Comparison of ENCODE assay signal across 8 cellular contexts in the genomic region with DNA sequence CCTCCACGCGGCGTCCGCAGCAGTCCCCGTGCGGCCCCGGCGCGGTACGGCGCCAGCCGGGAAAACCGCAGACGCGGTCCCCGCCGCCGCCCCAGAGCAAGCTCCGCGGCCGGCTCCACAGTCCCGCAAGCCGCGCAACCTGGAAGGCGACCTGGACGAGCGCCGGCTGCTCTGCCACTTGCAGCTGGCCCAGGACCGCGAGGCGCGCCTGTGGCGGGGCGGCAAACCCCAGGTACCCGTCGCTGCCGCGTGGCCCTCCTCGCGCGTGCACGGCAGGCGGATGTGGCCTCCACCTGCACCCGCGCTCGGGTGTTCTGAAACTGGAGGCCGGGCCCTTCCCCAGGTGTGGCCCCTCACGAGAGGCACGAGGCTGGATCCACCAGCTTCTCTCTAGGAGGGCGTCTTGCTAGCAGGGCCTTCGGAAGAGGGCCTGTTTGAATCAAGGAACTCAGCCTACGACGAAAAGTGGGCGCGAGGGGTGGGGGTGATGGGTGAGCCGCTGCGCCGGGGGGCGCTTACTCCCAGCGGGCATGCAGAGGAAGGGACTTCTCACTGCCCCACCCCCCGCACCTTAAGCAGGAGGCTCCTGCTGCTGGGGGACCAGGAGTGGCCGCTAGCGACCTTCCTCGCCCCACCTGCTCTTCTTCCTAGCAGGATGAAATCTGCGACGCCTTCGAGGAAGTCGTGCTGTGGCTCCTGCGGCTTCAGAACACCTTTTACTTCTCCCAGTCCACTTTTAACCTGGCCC.
DNase-seq lines count a peak whose midpoint lies in the region; ATAC-seq and TF ChIP-seq lines count a peak whose summit lies in the region.

No MANE protein-coding gene starts in this region.

- no peaks in the 10 kb centered on the region for H3K9me3 ChIP-seq in effector memory CD4-positive, alpha-beta T cell (ENCODE audit: control insufficient read depth, low read length)

- peaks cover 9% of the 10 kb centered on the region for H3K36me3 ChIP-seq in effector memory CD4-positive, alpha-beta T cell (ENCODE audit: control insufficient read depth, insufficient read depth, low read length)
- H3K36me3 ChIP-seq in rectal smooth muscle tissue (ENCODE audit: control insufficient read depth, insufficient read depth, low read length), result no peaks in the 10 kb centered on the region

- ATAC-seq in GM21447 (IDR thresholded peaks at IDR 0.05; ENCODE audit: unreplicated experiment), result no peak

- H3K27ac ChIP-seq in effector memory CD4-positive, alpha-beta T cell (ENCODE audit: insufficient read depth, low read length, poor library complexity, severe bottlenecking), result peak overlapping the region; percentile 73
- no peak overlapping the region for H3K27ac ChIP-seq in rectal smooth muscle tissue (ENCODE audit: low read depth, low read length)

- H3K4me1 ChIP-seq in effector memory CD4-positive, alpha-beta T cell (ENCODE audit: control insufficient read depth, insufficient read depth, low read length, poor library complexity, severe bottlenecking), result peaks cover 7% of the 10 kb centered on the region
- H3K4me1 ChIP-seq in rectal smooth muscle tissue (ENCODE audit: control insufficient read depth, insufficient read depth, low read length), result no peaks in the 10 kb centered on the region

- TF ChIP-seq CTCF in GM12864 (IDR thresholded peaks at IDR 0.05; ENCODE audit: low read depth, low read length, missing control alignments) (no peak), foreskin fibroblast (IDR thresholded peaks at IDR 0.05; ENCODE audit: low read depth, low read length) (no peak)

- peak overlapping the region; percentile 48 for H3K4me3 ChIP-seq in GM12864 (ENCODE audit: low read depth, low read length)
- peak overlapping the region; percentile 70 for H3K4me3 ChIP-seq in effector memory CD4-positive, alpha-beta T cell (ENCODE audit: insufficient read depth, low read depth, low read length, poor library complexity, severe bottlenecking)
- H3K4me3 ChIP-seq in rectal smooth muscle tissue (ENCODE audit: low read length), result peak overlapping the region; percentile 55
- H3K4me3 ChIP-seq in foreskin fibroblast (ENCODE audit: low read depth in 1 of 2, low read length in 2 of 2), result no peak overlapping the region

- H3K27me3 ChIP-seq in effector memory CD4-positive, alpha-beta T cell (replicated peaks; ENCODE audit: control insufficient read depth, insufficient read depth, low read length, poor library complexity, severe bottlenecking), result no peaks in the 10 kb centered on the region
- H3K27me3 ChIP-seq in rectal smooth muscle tissue (ENCODE audit: control insufficient read depth, insufficient read depth, low read length), result peaks cover 6% of the 10 kb centered on the region

- DNase-seq in GM12864 (ENCODE audit: low read depth) (no peak), HuH-7.5 (ENCODE audit: low spot score) (no peak), foreskin fibroblast (no peak), RKO (ENCODE audit: low spot score) (no peak)
- DNase-seq in activated CD4-positive, CD25-positive, alpha-beta regulatory T cell treated with anti-CD3 and anti-CD28 coated beads, Interleukin-2, amount 50 U/mL, for 16 hours (ENCODE audit: low read depth, low spot score), result peak; percentile 8
- DNase-seq in effector memory CD4-positive, alpha-beta T cell, result peak; percentile 29 to 36 (median 32)

- H3K9ac ChIP-seq in rectal smooth muscle tissue (ENCODE audit: low read length), result no peak overlapping the region

Comparison
In these comparisons a context has a peak if more than half of its experiments do, and no peak if none do; other contexts are left out.
1. DNase-seq: peak in activated CD4-positive, CD25-positive, alpha-beta regulatory T cell treated with anti-CD3 and anti-CD28 coated beads, Interleukin-2, amount 50 U/mL, for 16 hours (single experiment) and effector memory CD4-positive, alpha-beta T cell (3 of 3); none in GM12864 (single experiment), HuH-7.5 (single experiment), foreskin fibroblast (0 of 2) and RKO (single experiment).
2. H3K4me3 ChIP-seq: peak in GM12864 (single experiment), effector memory CD4-positive, alpha-beta T cell (single experiment) and rectal smooth muscle tissue (single experiment); none in foreskin fibroblast (0 of 2).